8 cellular contexts compared by ENCODE assay signal in genomic region chr5:157744055-157745011, GRCh38. TPM values are rescaled to one million over a fixed set of nuclear protein-coding genes. Genes with fewer than 3 reads are reported as not detected.
DNase-seq lines count a peak whose midpoint lies in the region; ATAC-seq, FAIRE-seq and TF ChIP-seq lines count a peak whose summit lies in the region.

No MANE protein-coding gene starts in this region.

- peak overlapping the region; percentile 84 to 95 for H3K27ac ChIP-seq in A549
- H3K27ac ChIP-seq in dorsolateral prefrontal cortex, result peak overlapping the region in 49 of 59 donors; percentile 12 to 87 (median 63)
- no peak overlapping the region for H3K27ac ChIP-seq in thoracic aorta

- no peak for TF ChIP-seq CTCF in A549 (IDR thresholded peaks at IDR 0.05)
- no peak for TF ChIP-seq CTCF in dorsolateral prefrontal cortex (IDR thresholded peaks at IDR 0.05 in 54 of 56, conservative IDR thresholded peaks at IDR 0.05 in 2 of 56; ENCODE audit: low read depth in 1 of 56, partially characterized antibody in 56 of 56)
- TF ChIP-seq CTCF in thoracic aorta (IDR thresholded peaks at IDR 0.05), result no peak

- no peaks in the 10 kb centered on the region for H3K9me3 Mint-ChIP-seq in memory B cell

- no peaks in the 10 kb centered on the region for H3K9me3 ChIP-seq in A549
- H3K9me3 ChIP-seq in thoracic aorta, result no peaks in the 10 kb centered on the region

- TF ChIP-seq RAD21 in A549 (conservative IDR thresholded peaks at IDR 0.05 in 1 of 2, IDR thresholded peaks at IDR 0.05 in 1 of 2), result no peak

- peak overlapping the region; percentile 45 for H3K27ac Mint-ChIP-seq in memory B cell

- FAIRE-seq in A549 (lab: Jason Lieb, UNC), result no peak

- no peaks in the 10 kb centered on the region for H3K36me3 ChIP-seq in thoracic aorta

- H3K4me1 ChIP-seq in A549 (peaks cover 13% of the 10 kb centered on the region; the same call in 2 of the 3 replicates), thoracic aorta (ENCODE audit: control insufficient read depth in 1 of 2, low read depth in 2 of 2) (peaks cover 7 to 28% of the 10 kb centered on the region in 2 donors)

- peaks cover 24% of the 10 kb centered on the region for H3K4me1 Mint-ChIP-seq in memory B cell

- WGBS in A549 (ENCODE audit: missing lambda C conversion rate), result 36% methylated on average over 22 of the region's 55 CpGs

- H3K4me3 ChIP-seq in A549, result peak overlapping the region; percentile 100
- peak overlapping the region; percentile 49 to 90 (median 78) for H3K4me3 ChIP-seq in dorsolateral prefrontal cortex
- H3K4me3 ChIP-seq in thoracic aorta, result peak overlapping the region; percentile 89

- no peak for TF ChIP-seq EP300 in A549 (IDR thresholded peaks at IDR 0.05)

- peak overlapping the region; percentile 82 for H3K4me3 Mint-ChIP-seq in memory B cell

- no peaks in the 10 kb centered on the region for H3K27me3 ChIP-seq in dorsolateral prefrontal cortex
- no peaks in the 10 kb centered on the region for H3K27me3 ChIP-seq in thoracic aorta (replicated peaks; ENCODE audit: insufficient read depth)

- CTCF ChIA-PET in A549 (lab: Yijun Ruan, JAX), result interaction anchor here (0.8 to 10.1 kb wide), 57 partner anchors 9 to 1389 kb away, joined by 3 to 78 read pairs (median 5); partner anchors contain the start of genes C5orf52, MED7 and THG1L

- H3K36me3 Mint-ChIP-seq in memory B cell, result no peaks in the 10 kb centered on the region

- DNase-seq in A549 (ENCODE audit: low read depth in 1 of 2, low spot score in 1 of 2) (no peak), SW480 (ENCODE audit: low spot score) (peak; percentile 29), dorsolateral prefrontal cortex (peak in 3 of 10 donors; percentile 16 to 47 (median 18)), memory B cell (ENCODE audit: low spot score in 2 of 2) (peak in 1 of 2 donors; percentile 18), thoracic aorta (ENCODE audit: low spot score) (no peak), putamen (ENCODE audit: low spot score) (no peak)

- intact Hi-C loops in dorsolateral prefrontal cortex (cut with DNase I), result loop anchor here (5.0 to 10.0 kb wide), 5 partner anchors 312 to 600 kb away; partner anchors contain the start of gene MED7 (in 1 of the 2)

- no peak for TF ChIP-seq POLR2A in A549 (IDR thresholded peaks at IDR 0.05; ENCODE audit: low read length)

- H3K4me2 ChIP-seq in A549, result peak overlapping the region; percentile 81

- POLR2A ChIA-PET in A549 (lab: Yijun Ruan, JAX), result no interaction called here

- ATAC-seq in A549 (peak in 1 of 2 experiments; percentile 26; a peak in 2 of 6 replicates), GM18498 (IDR thresholded peaks at IDR 0.05; ENCODE audit: unreplicated experiment) (peak; percentile 32), HG03064 (IDR thresholded peaks at IDR 0.05; ENCODE audit: low read depth, unreplicated experiment) (peak; percentile 36), memory B cell (ENCODE audit: low read depth) (no peak), thoracic aorta (ENCODE audit: insufficient number of reproducible peaks, low FRiP score, low read depth) (peak; percentile 15)

- no peaks in the 10 kb centered on the region for H3K27me3 Mint-ChIP-seq in memory B cell

TF ChIP-seq in A549, 52 proteins besides CTCF, POLR2A, EP300 and RAD21:
- TF ChIP-seq NR3C1 (IDR thresholded peaks at IDR 0.05), result no peak
- TF ChIP-seq EHF (CRISPR knock-in tag; IDR thresholded peaks at IDR 0.05), result no peak
- TF ChIP-seq FOXS1 (CRISPR knock-in tag; IDR thresholded peaks at IDR 0.05), result no peak
- TF ChIP-seq KDM1A (IDR thresholded peaks at IDR 0.05; ENCODE audit: low read depth), result no peak
- no peak for TF ChIP-seq MAX (IDR thresholded peaks at IDR 0.05)
- TF ChIP-seq CEBPB (IDR thresholded peaks at IDR 0.05), result no peak
- no peak for TF ChIP-seq HEYL (CRISPR knock-in tag; IDR thresholded peaks at IDR 0.05)
- no peak for TF ChIP-seq RFX5 (IDR thresholded peaks at IDR 0.05)
- no peak for TF ChIP-seq FOSL2 (IDR thresholded peaks at IDR 0.05)
- no peak for TF ChIP-seq FOSL2 (CRISPR knock-in tag; IDR thresholded peaks at IDR 0.05)
- no peak for TF ChIP-seq HDAC2 (IDR thresholded peaks at IDR 0.05)
- TF ChIP-seq EHMT2 (IDR thresholded peaks at IDR 0.05; ENCODE audit: low read depth), result no peak
- TF ChIP-seq, protein P1, sequence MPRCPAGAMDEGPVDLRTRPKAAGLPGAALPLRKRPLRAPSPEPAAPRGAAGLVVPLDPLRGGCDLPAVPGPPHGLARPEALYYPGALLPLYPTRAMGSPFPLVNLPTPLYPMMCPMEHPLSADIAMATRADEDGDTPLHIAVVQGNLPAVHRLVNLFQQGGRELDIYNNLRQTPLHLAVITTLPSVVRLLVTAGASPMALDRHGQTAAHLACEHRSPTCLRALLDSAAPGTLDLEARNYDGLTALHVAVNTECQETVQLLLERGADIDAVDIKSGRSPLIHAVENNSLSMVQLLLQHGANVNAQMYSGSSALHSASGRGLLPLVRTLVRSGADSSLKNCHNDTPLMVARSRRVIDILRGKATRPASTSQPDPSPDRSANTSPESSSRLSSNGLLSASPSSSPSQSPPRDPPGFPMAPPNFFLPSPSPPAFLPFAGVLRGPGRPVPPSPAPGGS (IDR thresholded peaks at IDR 0.05), result no peak
- no peak for TF ChIP-seq CBX2 (IDR thresholded peaks at IDR 0.05; ENCODE audit: borderline replicate concordance, low read depth)
- no peak for TF ChIP-seq TP53 (CRISPR knock-in tag; IDR thresholded peaks at IDR 0.05)
- TF ChIP-seq, protein P2, sequence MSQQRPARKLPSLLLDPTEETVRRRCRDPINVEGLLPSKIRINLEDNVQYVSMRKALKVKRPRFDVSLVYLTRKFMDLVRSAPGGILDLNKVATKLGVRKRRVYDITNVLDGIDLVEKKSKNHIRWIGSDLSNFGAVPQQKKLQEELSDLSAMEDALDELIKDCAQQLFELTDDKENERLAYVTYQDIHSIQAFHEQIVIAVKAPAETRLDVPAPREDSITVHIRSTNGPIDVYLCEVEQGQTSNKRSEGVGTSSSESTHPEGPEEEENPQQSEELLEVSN (IDR thresholded peaks at IDR 0.05; ENCODE audit: borderline replicate concordance, low read depth), result no peak
- TF ChIP-seq CHD4 (IDR thresholded peaks at IDR 0.05; ENCODE audit: borderline replicate concordance), result no peak
- TF ChIP-seq GATA3 (IDR thresholded peaks at IDR 0.05; ENCODE audit: borderline replicate concordance), result no peak
- TF ChIP-seq, protein P3, sequence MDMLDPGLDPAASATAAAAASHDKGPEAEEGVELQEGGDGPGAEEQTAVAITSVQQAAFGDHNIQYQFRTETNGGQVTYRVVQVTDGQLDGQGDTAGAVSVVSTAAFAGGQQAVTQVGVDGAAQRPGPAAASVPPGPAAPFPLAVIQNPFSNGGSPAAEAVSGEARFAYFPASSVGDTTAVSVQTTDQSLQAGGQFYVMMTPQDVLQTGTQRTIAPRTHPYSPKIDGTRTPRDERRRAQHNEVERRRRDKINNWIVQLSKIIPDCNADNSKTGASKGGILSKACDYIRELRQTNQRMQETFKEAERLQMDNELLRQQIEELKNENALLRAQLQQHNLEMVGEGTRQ (IDR thresholded peaks at IDR 0.05), result no peak
- TF ChIP-seq, protein P4, sequence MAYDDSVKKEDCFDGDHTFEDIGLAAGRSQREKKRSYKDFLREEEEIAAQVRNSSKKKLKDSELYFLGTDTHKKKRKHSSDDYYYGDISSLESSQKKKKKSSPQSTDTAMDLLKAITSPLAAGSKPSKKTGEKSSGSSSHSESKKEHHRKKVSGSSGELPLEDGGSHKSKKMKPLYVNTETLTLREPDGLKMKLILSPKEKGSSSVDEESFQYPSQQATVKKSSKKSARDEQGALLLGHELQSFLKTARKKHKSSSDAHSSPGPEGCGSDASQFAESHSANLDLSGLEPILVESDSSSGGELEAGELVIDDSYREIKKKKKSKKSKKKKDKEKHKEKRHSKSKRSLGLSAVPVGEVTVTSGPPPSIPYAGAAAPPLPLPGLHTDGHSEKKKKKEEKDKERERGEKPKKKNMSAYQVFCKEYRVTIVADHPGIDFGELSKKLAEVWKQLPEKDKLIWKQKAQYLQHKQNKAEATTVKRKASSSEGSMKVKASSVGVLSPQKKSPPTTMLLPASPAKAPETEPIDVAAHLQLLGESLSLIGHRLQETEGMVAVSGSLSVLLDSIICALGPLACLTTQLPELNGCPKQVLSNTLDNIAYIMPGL (CRISPR knock-in tag; IDR thresholded peaks at IDR 0.05; ENCODE audit: borderline replicate concordance), result no peak
TF ChIP-seq in A549: peak in this region for 0.

RNA-seq across cellular contexts. Expression of gene LSM11, which starts 0.8 kb away (rescaled TPM):
- polyA plus RNA-seq in A549 (2011; rRNA removed) (3.7 and 4.1 TPM in 2 replicates), A549 (2017; fragmentation: RNase III; extraction: RNeasy Plus Mini Kit Qiagen cat#74134 plus additional on column Dnase treatment) (2.7 to 2.9 TPM (median 2.8 TPM) in 3 replicates)
- 0.89 and 1.1 TPM in 2 replicates for polyA plus RNA-seq in A549 (2012; cell fraction: cytosol; rRNA removed)
- polyA plus RNA-seq in A549 (2012; cell fraction: nucleus; rRNA removed), result 1.1 and 1.4 TPM in 2 replicates
- polyA minus RNA-seq in A549 (2011; rRNA and poly(A)+ RNA removed), result 2.3 and 2.7 TPM in 2 replicates
- total RNA-seq in dorsolateral prefrontal cortex (10 to 100 TPM in 115 of 120 experiments, 1 to 10 TPM in 5; 6.5 to 28.4 (median 16.7) TPM), thoracic aorta (1 to 10 TPM; 5.3 to 6.8 TPM)

RNA-seq across cellular contexts. Expression of gene THG1L, which starts 13.1 kb away (rescaled TPM):
- polyA plus RNA-seq in A549 (2011; rRNA removed), result 31.9 and 45.6 TPM in 2 replicates
- 29.2 and 36.1 TPM in 2 replicates for polyA plus RNA-seq in A549 (2012; cell fraction: cytosol; rRNA removed)
- polyA plus RNA-seq in A549 (2012; cell fraction: nucleus; rRNA removed), result 19.9 and 20.2 TPM in 2 replicates
- polyA plus RNA-seq in A549 (2017; fragmentation: RNase III; extraction: RNeasy Plus Mini Kit Qiagen cat#74134 plus additional on column Dnase treatment), result 36.9 to 43.7 TPM (median 39.3 TPM) in 3 replicates
- polyA minus RNA-seq in A549 (2011; rRNA and poly(A)+ RNA removed), result 42.7 and 60.4 TPM in 2 replicates
- 1 to 10 TPM; 2.4 to 8.6 (median 5.0) TPM for total RNA-seq in dorsolateral prefrontal cortex
- total RNA-seq in thoracic aorta, result 1 to 10 TPM; 7.5 to 9.5 TPM

Comparison
In these comparisons a context has a peak if more than half of its experiments do, and no peak if none do; other contexts are left out.
1. H3K27ac ChIP-seq: peak in A549 (2 of 2) and dorsolateral prefrontal cortex (49 of 59); none in thoracic aorta (0 of 2).
2. Peak in every context shown above with its lines, with median percentiles within 50 percentile points of each other: H3K4me3 ChIP-seq.